In the genomic region with DNA sequence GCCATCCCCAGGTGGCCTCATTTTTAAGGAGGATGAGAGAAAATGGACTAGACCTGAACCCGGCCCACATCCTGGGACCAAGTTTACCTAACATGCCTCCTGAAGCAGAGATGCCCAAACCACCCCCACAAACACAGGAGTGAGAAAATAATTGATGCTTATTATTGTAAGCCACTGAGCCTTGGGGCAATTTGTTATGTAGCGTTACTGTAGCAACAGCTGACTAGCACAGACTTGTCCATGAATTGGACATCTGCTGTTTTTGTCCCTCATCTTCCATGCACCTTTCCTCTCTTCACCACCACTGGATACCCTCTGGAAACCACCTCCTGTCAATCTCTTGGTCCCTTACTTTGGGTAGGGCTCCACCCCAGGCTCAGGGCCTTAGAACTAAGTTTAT, we compare ENCODE assay signal across 21 cellular contexts.
DNase-seq lines count a peak whose midpoint lies in the region; ATAC-seq, FAIRE-seq and TF ChIP-seq lines count a peak whose summit lies in the region.
"Had no signal": no experiment of that assay in that cellular context is flagged by ENCODE, and none has a peak within 500 bp of the region (broad histone marks: within the 10 kb centered on the region; RNA-seq: fewer than 3 reads in every experiment).

No MANE protein-coding gene starts in this region.

- peaks cover 13% of the 10 kb centered on the region for H3K9me3 Mint-ChIP-seq in astrocyte (ENCODE audit: unreplicated experiment)

- H3K79me2 ChIP-seq in astrocyte (ENCODE audit: insufficient read depth, low read length): no peaks in the 10 kb centered on the region
- no peaks in the 10 kb centered on the region for H3K79me2 ChIP-seq in keratinocyte (ENCODE audit: control insufficient read depth, insufficient read depth, low read length)

- in situ Hi-C loops in G401 (cut with HindIII; ENCODE audit: low sequenced_read_pairs): no loop called here

- H3K36me3 Mint-ChIP-seq in astrocyte (ENCODE audit: low read depth, unreplicated experiment): peaks cover 5% of the 10 kb centered on the region
- H3K36me3 Mint-ChIP-seq: CD4-positive, CD25-positive, alpha-beta regulatory T cell had no signal

- no peak overlapping the region for H3K27ac ChIP-seq in astrocyte (ENCODE audit: low read depth, low read length)
- no peak overlapping the region for H3K27ac ChIP-seq in keratinocyte (ENCODE audit: control insufficient read depth, insufficient read depth, low read length)

- peak overlapping the region; percentile 1 for H3K4me3 Mint-ChIP-seq in astrocyte (ENCODE audit: unreplicated experiment)
- H3K4me3 Mint-ChIP-seq: CD4-positive, CD25-positive, alpha-beta regulatory T cell; GM23338 had no signal

- H3K4me3 ChIP-seq in astrocyte (ENCODE audit: insufficient read depth, low read depth, low read length): no peak overlapping the region
- H3K4me3 ChIP-seq in keratinocyte (ENCODE audit: control insufficient read depth in 2 of 3, extremely low read depth in 1 of 3, insufficient read depth in 2 of 3, low read depth in 1 of 3, low read length in 3 of 3): no peak overlapping the region
- H3K4me3 ChIP-seq: GM23338, HAP-1, K562 had no signal

- peaks cover 19% of the 10 kb centered on the region for H3K27me3 Mint-ChIP-seq in astrocyte (ENCODE audit: low read depth, unreplicated experiment)

- H3K27me3 ChIP-seq in astrocyte (ENCODE audit: insufficient read depth, low read length): peaks cover 3% of the 10 kb centered on the region
- H3K27me3 ChIP-seq in keratinocyte (ENCODE audit: control insufficient read depth, extremely low read depth, insufficient read depth, low read length): peaks cover 21% of the 10 kb centered on the region

- dilution Hi-C loops in keratinocyte (cut with MboI; ENCODE audit: extremely low pct_ligation_motif_present, low sequenced_read_pairs): no loop called here

- FAIRE-seq in astrocyte (lab: Jason Lieb, UNC) (no peak), keratinocyte (lab: Jason Lieb, UNC) (peak; percentile 9)
- FAIRE-seq: G401.6, GM18507, K562 had no signal

- peaks cover 20% of the 10 kb centered on the region for H3K4me1 Mint-ChIP-seq in astrocyte (ENCODE audit: low read depth, unreplicated experiment)

- ATAC-seq in GM19328 (IDR thresholded peaks at IDR 0.05; ENCODE audit: unreplicated experiment): no peak
- ATAC-seq: GM23338, K562, Panc1, SK-N-SH treated with all-trans-retinoic acid at 6 μM for 48 hours had no signal

- no peaks in the 10 kb centered on the region for H3K9me1 ChIP-seq in keratinocyte (ENCODE audit: control insufficient read depth, extremely low read depth, insufficient read depth, low read length)

- no peak overlapping the region for H3K4me2 ChIP-seq in astrocyte (ENCODE audit: low read length)
- H3K4me2 ChIP-seq in keratinocyte (ENCODE audit: control insufficient read depth, extremely low read depth, insufficient read depth, low read depth, low read length): no peak overlapping the region
- H3K4me2 ChIP-seq: GM23338 had no signal

- peaks cover 2% of the 10 kb centered on the region for H3K4me1 ChIP-seq in astrocyte (ENCODE audit: insufficient read depth, low read length)
- H3K4me1 ChIP-seq in keratinocyte (ENCODE audit: control insufficient read depth, extremely low read depth, insufficient read depth, low read length): peaks cover 10% of the 10 kb centered on the region
- H3K4me1 ChIP-seq: HAP-1 had no signal

- H3K27ac Mint-ChIP-seq in astrocyte (ENCODE audit: unreplicated experiment): peak overlapping the region; percentile 93
- H3K27ac Mint-ChIP-seq: CD4-positive, CD25-positive, alpha-beta regulatory T cell; GM23338 had no signal

- H4K20me1 ChIP-seq in astrocyte (ENCODE audit: insufficient read depth, low read length): no peaks in the 10 kb centered on the region
- no peaks in the 10 kb centered on the region for H4K20me1 ChIP-seq in keratinocyte (ENCODE audit: control insufficient read depth, extremely low read depth, insufficient read depth, low read length)

- TF ChIP-seq CTCF in astrocyte (IDR thresholded peaks at IDR 0.05; ENCODE audit: insufficient read depth, low read depth, low read length) (no peak), keratinocyte (optimal IDR thresholded peaks at IDR 0.05 in 1 of 3, IDR thresholded peaks at IDR 0.05 in 1 of 3, conservative IDR thresholded peaks at IDR 0.05 in 1 of 3; ENCODE audit: extremely low read depth in 1 of 3, insufficient read depth in 2 of 3, low read length in 3 of 3) (no peak)

- H3K36me3 ChIP-seq in astrocyte (ENCODE audit: insufficient read depth, low read length): no peaks in the 10 kb centered on the region
- H3K36me3 ChIP-seq in keratinocyte (ENCODE audit: control insufficient read depth in 2 of 2, extremely low read depth in 1 of 2, insufficient read depth in 2 of 2, low read length in 2 of 2): no peaks in the 10 kb centered on the region
- H3K36me3 ChIP-seq: HAP-1 had no signal

- DNase-seq in NCI-H2171 treated with DMSO at 0.1 percent for 48 hours (lab: John Stamatoyannopoulos, UW) (peak; percentile 5), NCI-H2171 (lab: John Stamatoyannopoulos, UW) (no peak), NCI-H146 (lab: John Stamatoyannopoulos, UW) (peak; percentile 69), astrocyte (ENCODE audit: low read depth) (no peak), keratinocyte (ENCODE audit: low read depth, low spot score) (no peak), G401 (ENCODE audit: low spot score) (no peak), NCI-H2196 (lab: John Stamatoyannopoulos, UW; ENCODE audit: unreplicated experiment) (no peak)
- DNase-seq: CD4-positive, CD25-positive, alpha-beta regulatory T cell; MM.1S; NCI-H1048; NCI-H1694; NCI-H2107; NCI-H524 had no signal

- no peak overlapping the region for H3K9ac ChIP-seq in astrocyte (ENCODE audit: low read length)
- no peak overlapping the region for H3K9ac ChIP-seq in keratinocyte (ENCODE audit: control insufficient read depth, extremely low read depth, insufficient read depth, low read length)

- H2AFZ ChIP-seq in astrocyte (ENCODE audit: low read depth, low read length) (no peak overlapping the region), keratinocyte (ENCODE audit: control insufficient read depth, low read length) (no peak overlapping the region)
- H2AFZ ChIP-seq: GM23338 had no signal

- H3K9me3 ChIP-seq in astrocyte (ENCODE audit: insufficient read depth, low read depth, low read length) (no peaks in the 10 kb centered on the region), keratinocyte (ENCODE audit: control insufficient read depth, low read depth, low read length) (no peaks in the 10 kb centered on the region)

Comparison
In these comparisons a context has a peak if more than half of its experiments do, and no peak if none do; other contexts are left out.
1. DNase-seq: peak in NCI-H2171 treated with DMSO at 0.1 percent for 48 hours (single experiment) and NCI-H146 (single experiment); none in NCI-H2171 (single experiment), astrocyte (single experiment), keratinocyte (single experiment), G401 (single experiment) and NCI-H2196 (single experiment).